1 cellular context compared by ENCODE assay signal in the genomic region with DNA sequence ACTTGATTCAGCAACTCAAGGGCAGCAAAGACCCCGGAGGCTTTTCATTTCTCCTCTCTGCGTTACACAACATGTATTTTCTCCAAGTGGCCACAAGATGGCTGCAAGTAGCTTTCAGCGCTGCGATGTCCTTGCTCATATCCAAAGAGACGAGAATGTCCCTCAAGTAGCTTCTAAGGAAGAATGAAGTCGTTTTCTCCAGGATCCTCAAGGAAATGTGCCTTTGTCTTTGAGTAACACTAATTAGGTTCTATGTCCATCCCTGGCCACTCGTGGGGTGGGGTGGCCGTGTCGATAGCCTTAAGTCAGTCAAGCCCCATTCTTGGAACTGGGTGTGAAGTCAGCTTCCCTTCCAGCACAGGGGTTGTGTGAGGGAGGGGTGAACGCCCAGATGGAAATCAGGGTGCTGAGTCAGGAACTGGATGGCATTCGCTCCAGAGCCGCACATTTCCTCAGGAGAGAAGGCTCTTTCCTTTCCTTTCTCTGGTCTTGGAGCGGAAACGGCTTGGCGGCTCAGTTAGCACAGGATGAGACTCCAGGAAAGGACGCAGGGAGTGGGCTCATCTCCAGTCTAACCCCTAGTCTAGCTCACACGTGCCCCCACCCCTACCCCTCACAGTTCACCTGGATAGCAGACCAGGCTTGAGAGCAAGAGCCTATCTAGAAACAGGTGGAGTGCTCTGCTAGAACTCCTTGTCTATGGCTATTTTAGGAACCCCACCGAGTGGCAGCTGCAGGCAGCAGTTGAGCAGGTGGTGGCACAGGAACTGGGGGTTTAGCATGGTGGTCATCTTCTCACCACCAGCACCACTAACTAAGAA.
TF ChIP-seq lines count a peak whose summit lies in the region.

No MANE protein-coding gene starts in this region.

TF ChIP-seq in IMR-90, 13 proteins besides CTCF, POLR2A, EP300 and RAD21 (continued from another document):
- TF ChIP-seq RFX5 (IDR thresholded peaks at IDR 0.05; ENCODE audit: low read depth, low read length): peak; percentile 56; the same call in 1 of the 2 replicates
